In the genomic region with DNA sequence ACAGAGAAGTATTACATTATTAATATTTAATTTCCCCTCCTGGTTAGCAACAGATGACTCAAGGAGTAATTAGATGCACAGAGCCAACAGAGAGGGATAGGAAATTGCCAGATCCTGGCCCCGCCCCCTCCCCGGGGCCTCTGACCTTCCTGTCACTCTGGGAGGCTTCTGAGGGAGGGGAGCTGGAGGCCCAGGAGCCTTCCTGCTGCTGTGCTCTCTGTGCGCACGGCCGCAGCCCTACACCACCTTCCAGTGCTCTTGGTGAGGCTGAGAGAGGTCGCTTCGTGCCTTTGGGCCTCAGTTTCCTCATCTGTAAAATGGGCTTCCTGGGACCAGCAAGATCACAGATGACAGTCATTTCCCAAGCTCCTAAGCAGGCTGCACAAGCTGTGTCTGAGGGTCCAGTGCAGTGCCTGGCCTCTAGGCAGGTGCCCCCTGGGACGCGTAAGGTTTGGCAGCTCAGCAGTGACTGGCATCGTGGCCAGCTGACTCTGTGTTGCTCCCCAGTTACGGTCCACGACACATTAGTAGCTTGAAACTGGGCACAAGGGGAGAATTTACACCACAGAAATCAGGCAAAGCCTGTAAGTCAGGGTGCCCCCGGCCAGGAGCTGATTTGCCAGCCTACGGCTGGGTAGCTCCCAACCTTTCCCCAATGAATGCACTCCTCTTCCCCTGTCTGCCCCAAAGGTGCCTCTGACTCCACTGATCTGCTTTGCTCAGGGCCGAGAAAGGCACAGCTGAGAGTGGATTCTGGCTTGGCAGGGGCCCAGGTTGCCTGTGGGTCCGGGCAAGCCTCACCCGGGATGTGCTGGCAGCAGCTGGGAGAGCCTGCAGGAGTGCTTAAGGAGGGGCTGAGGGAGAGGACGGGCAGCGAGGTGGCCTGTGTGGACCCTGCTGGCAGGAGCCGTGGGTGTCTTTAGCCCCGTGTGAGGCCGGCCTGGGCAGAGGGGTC, we compare ENCODE assay signal across 2 cellular contexts.
TF ChIP-seq lines count a peak whose summit lies in the region.

No MANE protein-coding gene starts in this region.

TF ChIP-seq in GM23338, 12 proteins besides CTCF, POLR2A, EP300 and RAD21:
- no peak for TF ChIP-seq ZNF331 (CRISPR knock-in tag; IDR thresholded peaks at IDR 0.05; ENCODE audit: low read depth)
- TF ChIP-seq JUNB (IDR thresholded peaks at IDR 0.05; ENCODE audit: unreplicated experiment), result no peak
- TF ChIP-seq ZNF114 (CRISPR knock-in tag; IDR thresholded peaks at IDR 0.05), result no peak
- TF ChIP-seq STAT1 (IDR thresholded peaks at IDR 0.05; ENCODE audit: unreplicated experiment), result no peak
- no peak for TF ChIP-seq POLR2AphosphoS5 (IDR thresholded peaks at IDR 0.05; ENCODE audit: low read depth)
- TF ChIP-seq, protein P1, sequence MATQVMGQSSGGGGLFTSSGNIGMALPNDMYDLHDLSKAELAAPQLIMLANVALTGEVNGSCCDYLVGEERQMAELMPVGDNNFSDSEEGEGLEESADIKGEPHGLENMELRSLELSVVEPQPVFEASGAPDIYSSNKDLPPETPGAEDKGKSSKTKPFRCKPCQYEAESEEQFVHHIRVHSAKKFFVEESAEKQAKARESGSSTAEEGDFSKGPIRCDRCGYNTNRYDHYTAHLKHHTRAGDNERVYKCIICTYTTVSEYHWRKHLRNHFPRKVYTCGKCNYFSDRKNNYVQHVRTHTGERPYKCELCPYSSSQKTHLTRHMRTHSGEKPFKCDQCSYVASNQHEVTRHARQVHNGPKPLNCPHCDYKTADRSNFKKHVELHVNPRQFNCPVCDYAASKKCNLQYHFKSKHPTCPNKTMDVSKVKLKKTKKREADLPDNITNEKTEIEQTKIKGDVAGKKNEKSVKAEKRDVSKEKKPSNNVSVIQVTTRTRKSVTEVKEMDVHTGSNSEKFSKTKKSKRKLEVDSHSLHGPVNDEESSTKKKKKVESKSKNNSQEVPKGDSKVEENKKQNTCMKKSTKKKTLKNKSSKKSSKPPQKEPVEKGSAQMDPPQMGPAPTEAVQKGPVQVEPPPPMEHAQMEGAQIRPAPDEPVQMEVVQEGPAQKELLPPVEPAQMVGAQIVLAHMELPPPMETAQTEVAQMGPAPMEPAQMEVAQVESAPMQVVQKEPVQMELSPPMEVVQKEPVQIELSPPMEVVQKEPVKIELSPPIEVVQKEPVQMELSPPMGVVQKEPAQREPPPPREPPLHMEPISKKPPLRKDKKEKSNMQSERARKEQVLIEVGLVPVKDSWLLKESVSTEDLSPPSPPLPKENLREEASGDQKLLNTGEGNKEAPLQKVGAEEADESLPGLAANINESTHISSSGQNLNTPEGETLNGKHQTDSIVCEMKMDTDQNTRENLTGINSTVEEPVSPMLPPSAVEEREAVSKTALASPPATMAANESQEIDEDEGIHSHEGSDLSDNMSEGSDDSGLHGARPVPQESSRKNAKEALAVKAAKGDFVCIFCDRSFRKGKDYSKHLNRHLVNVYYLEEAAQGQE (IDR thresholded peaks at IDR 0.05; ENCODE audit: unreplicated experiment), result no peak
- no peak for TF ChIP-seq EZH2 (IDR thresholded peaks at IDR 0.05; ENCODE audit: low read depth, unreplicated experiment)
- TF ChIP-seq EZH2phosphoT487 (IDR thresholded peaks at IDR 0.05; ENCODE audit: unreplicated experiment), result no peak
- TF ChIP-seq NANOG (IDR thresholded peaks at IDR 0.05; ENCODE audit: borderline replicate concordance), result no peak
- TF ChIP-seq, protein P2, sequence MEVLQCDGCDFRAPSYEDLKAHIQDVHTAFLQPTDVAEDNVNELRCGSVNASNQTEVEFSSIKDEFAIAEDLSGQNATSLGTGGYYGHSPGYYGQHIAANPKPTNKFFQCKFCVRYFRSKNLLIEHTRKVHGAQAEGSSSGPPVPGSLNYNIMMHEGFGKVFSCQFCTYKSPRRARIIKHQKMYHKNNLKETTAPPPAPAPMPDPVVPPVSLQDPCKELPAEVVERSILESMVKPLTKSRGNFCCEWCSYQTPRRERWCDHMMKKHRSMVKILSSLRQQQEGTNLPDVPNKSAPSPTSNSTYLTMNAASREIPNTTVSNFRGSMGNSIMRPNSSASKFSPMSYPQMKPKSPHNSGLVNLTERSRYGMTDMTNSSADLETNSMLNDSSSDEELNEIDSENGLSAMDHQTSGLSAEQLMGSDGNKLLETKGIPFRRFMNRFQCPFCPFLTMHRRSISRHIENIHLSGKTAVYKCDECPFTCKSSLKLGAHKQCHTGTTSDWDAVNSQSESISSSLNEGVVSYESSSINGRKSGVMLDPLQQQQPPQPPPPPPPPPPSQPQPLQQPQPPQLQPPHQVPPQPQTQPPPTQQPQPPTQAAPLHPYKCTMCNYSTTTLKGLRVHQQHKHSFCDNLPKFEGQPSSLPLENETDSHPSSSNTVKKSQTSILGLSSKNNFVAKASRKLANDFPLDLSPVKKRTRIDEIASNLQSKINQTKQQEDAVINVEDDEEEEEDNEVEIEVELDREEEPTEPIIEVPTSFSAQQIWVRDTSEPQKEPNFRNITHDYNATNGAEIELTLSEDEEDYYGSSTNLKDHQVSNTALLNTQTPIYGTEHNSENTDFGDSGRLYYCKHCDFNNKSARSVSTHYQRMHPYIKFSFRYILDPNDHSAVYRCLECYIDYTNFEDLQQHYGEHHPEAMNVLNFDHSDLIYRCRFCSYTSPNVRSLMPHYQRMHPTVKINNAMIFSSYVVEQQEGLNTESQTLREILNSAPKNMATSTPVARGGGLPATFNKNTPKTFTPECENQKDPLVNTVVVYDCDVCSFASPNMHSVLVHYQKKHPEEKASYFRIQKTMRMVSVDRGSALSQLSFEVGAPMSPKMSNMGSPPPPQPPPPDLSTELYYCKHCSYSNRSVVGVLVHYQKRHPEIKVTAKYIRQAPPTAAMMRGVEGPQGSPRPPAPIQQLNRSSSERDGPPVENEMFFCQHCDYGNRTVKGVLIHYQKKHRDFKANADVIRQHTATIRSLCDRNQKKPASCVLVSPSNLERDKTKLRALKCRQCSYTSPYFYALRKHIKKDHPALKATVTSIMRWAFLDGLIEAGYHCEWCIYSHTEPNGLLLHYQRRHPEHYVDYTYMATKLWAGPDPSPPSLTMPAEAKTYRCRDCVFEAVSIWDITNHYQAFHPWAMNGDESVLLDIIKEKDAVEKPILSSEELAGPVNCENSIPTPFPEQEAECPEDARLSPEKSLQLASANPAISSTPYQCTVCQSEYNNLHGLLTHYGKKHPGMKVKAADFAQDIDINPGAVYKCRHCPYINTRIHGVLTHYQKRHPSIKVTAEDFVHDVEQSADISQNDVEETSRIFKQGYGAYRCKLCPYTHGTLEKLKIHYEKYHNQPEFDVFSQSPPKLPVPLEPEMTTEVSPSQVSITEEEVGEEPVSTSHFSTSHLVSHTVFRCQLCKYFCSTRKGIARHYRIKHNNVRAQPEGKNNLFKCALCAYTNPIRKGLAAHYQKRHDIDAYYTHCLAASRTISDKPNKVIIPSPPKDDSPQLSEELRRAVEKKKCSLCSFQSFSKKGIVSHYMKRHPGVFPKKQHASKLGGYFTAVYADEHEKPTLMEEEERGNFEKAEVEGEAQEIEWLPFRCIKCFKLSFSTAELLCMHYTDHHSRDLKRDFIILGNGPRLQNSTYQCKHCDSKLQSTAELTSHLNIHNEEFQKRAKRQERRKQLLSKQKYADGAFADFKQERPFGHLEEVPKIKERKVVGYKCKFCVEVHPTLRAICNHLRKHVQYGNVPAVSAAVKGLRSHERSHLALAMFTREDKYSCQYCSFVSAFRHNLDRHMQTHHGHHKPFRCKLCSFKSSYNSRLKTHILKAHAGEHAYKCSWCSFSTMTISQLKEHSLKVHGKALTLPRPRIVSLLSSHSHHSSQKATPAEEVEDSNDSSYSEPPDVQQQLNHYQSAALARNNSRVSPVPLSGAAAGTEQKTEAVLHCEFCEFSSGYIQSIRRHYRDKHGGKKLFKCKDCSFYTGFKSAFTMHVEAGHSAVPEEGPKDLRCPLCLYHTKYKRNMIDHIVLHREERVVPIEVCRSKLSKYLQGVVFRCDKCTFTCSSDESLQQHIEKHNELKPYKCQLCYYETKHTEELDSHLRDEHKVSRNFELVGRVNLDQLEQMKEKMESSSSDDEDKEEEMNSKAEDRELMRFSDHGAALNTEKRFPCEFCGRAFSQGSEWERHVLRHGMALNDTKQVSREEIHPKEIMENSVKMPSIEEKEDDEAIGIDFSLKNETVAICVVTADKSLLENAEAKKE (CRISPR knock-in tag; IDR thresholded peaks at IDR 0.05), result no peak
- TF ChIP-seq CREB1 (CRISPR knock-in tag; IDR thresholded peaks at IDR 0.05; ENCODE audit: low read depth), result no peak

TF ChIP-seq in GM12878, 131 proteins besides CTCF, POLR2A, EP300 and RAD21:
- TF ChIP-seq CREM (IDR thresholded peaks at IDR 0.05; ENCODE audit: low read depth), result peak; percentile 51; the same call in 1 of the 2 replicates
- 0 out of 2 replicates have a peak, but pooled peaks have one; percentile 46 for TF ChIP-seq POLR2AphosphoS2 (IDR thresholded peaks at IDR 0.05; ENCODE audit: low read depth, low read length)
- peak; percentile 89 for TF ChIP-seq NR2F1 (conservative IDR thresholded peaks at IDR 0.05)
- TF ChIP-seq WRNIP1 (IDR thresholded peaks at IDR 0.05; ENCODE audit: borderline replicate concordance, low read depth, low read length), result no peak; the same call in 1 of the 2 replicates
- 0 out of 2 replicates have a peak, but pooled peaks have one; percentile 4 for TF ChIP-seq EED (IDR thresholded peaks at IDR 0.05; ENCODE audit: low read depth)
- TF ChIP-seq ZNF217 (IDR thresholded peaks at IDR 0.05), result peak; percentile 50; the same call in 1 of the 2 replicates
- no peak for TF ChIP-seq FOXM1 (IDR thresholded peaks at IDR 0.05; ENCODE audit: low read depth, low read length)
- TF ChIP-seq, protein P3, sequence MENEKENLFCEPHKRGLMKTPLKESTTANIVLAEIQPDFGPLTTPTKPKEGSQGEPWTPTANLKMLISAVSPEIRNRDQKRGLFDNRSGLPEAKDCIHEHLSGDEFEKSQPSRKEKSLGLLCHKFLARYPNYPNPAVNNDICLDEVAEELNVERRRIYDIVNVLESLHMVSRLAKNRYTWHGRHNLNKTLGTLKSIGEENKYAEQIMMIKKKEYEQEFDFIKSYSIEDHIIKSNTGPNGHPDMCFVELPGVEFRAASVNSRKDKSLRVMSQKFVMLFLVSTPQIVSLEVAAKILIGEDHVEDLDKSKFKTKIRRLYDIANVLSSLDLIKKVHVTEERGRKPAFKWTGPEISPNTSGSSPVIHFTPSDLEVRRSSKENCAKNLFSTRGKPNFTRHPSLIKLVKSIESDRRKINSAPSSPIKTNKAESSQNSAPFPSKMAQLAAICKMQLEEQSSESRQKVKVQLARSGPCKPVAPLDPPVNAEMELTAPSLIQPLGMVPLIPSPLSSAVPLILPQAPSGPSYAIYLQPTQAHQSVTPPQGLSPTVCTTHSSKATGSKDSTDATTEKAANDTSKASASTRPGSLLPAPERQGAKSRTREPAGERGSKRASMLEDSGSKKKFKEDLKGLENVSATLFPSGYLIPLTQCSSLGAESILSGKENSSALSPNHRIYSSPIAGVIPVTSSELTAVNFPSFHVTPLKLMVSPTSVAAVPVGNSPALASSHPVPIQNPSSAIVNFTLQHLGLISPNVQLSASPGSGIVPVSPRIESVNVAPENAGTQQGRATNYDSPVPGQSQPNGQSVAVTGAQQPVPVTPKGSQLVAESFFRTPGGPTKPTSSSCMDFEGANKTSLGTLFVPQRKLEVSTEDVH (IDR thresholded peaks at IDR 0.05; ENCODE audit: low read depth, partially characterized antibody), result no peak
- TF ChIP-seq ESRRA (IDR thresholded peaks at IDR 0.05; ENCODE audit: low read length), result 0 out of 2 replicates have a peak, but pooled peaks have one; percentile 52
- peak; percentile 97 for TF ChIP-seq RFX5 (IDR thresholded peaks at IDR 0.05; ENCODE audit: low read depth, low read length)
- TF ChIP-seq, protein P4, sequence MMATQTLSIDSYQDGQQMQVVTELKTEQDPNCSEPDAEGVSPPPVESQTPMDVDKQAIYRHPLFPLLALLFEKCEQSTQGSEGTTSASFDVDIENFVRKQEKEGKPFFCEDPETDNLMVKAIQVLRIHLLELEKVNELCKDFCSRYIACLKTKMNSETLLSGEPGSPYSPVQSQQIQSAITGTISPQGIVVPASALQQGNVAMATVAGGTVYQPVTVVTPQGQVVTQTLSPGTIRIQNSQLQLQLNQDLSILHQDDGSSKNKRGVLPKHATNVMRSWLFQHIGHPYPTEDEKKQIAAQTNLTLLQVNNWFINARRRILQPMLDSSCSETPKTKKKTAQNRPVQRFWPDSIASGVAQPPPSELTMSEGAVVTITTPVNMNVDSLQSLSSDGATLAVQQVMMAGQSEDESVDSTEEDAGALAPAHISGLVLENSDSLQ (IDR thresholded peaks at IDR 0.05), result peak; percentile 73
- peak; percentile 71 for TF ChIP-seq SMARCA5 (IDR thresholded peaks at IDR 0.05)
